ENCODE assay signal across 28 cellular contexts in the genomic region with DNA sequence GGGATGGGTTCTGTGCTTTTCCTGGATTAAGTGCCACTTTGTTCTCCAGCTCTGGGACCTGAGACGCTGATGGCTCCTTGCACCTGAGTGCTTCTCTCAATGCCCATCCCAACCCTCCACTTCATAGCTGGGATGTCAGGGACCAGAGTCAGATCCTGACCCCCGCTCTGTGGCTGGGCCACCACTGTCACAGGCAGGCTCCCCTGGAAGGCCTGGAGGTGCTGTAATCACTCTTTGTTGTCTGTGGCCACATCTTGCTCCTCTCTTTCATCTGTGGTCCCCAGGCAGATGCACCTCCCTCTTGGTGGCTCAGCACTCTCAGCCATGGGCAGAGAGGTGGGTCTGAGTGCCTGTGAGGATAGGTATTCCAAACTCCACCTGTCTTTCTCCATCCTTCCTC.
"Had no signal": no experiment of that assay in that cellular context is flagged by ENCODE, and none has a peak within 500 bp of the region (broad histone marks: within the 10 kb centered on the region; RNA-seq: fewer than 3 reads in every experiment).

No MANE protein-coding gene starts in this region.

- H3K27me3 Mint-ChIP-seq: activated CD8-positive, alpha-beta T cell treated with anti-CD3 and anti-CD28 coated beads for 36 hours; activated naive CD8-positive, alpha-beta T cell treated with anti-CD3 and anti-CD28 coated beads, Interleukin-2, amount 50 U/mL, for 24 hours had no signal

- H3K27ac Mint-ChIP-seq: activated CD8-positive, alpha-beta T cell treated with anti-CD3 and anti-CD28 coated beads for 36 hours; activated naive CD8-positive, alpha-beta T cell; activated naive CD8-positive, alpha-beta T cell treated with anti-CD3 and anti-CD28 coated beads, Interleukin-2, amount 50 U/mL, for 24 hours; activated T-helper 17 cell treated with anti-CD3 and anti-CD28 coated beads, Interleukin-2, amount 50 U/mL, for 72 hours; effector memory CD8-positive, alpha-beta T cell had no signal

- H3K4me1 ChIP-seq: adrenal gland, body of pancreas, esophagus muscularis mucosa, gastroesophageal sphincter had no signal

- DNase-seq: activated CD4-positive, alpha-beta T cell treated with anti-CD3 and anti-CD28 coated beads for 48 hours; activated CD4-positive, alpha-beta T cell treated with anti-CD3 and anti-CD28 coated beads, Interleukin-2, amount 50 U/mL, for 1 hour; activated CD4-positive, alpha-beta T cell treated with anti-CD3 and anti-CD28 coated beads, Interleukin-2, amount 50 U/mL, for 48 hours; activated CD4-positive, CD25-positive, alpha-beta regulatory T cell; activated CD8-positive, alpha-beta memory T cell treated with anti-CD3 and anti-CD28 coated beads for 24 hours; activated CD8-positive, alpha-beta T cell treated with anti-CD3 and anti-CD28 coated beads for 36 hours; activated gamma-delta T cell; activated naive CD4-positive, alpha-beta T cell; activated naive CD4-positive, alpha-beta T cell treated with anti-CD3 and anti-CD28 coated beads, Interleukin-2, amount 50 U/mL, for 16 hours; activated naive CD8-positive, alpha-beta T cell treated with anti-CD3 and anti-CD28 coated beads, Interleukin-2, amount 50 U/mL, for 24 hours; activated T-cell treated with anti-CD3 and anti-CD28 coated beads, Interleukin-2, amount 50 U/mL, for 4 hours; adrenal gland; amygdala; aorta; body of pancreas; caudate nucleus; cortex of kidney; dermis blood vessel endothelial cell; effector CD4-positive, alpha-beta T cell; effector memory CD8-positive, alpha-beta T cell; erythroblast; foreskin melanocyte; T-helper 2 cell had no signal

- H3K9me3 ChIP-seq: adrenal gland, body of pancreas, esophagus muscularis mucosa, gastroesophageal sphincter had no signal

- H3K36me3 Mint-ChIP-seq: activated naive CD8-positive, alpha-beta T cell had no signal

- H3K4me3 ChIP-seq: adrenal gland, body of pancreas, esophagus muscularis mucosa, gastroesophageal sphincter had no signal

- H3K9me3 Mint-ChIP-seq: activated CD8-positive, alpha-beta T cell treated with anti-CD3 and anti-CD28 coated beads for 36 hours; activated naive CD8-positive, alpha-beta T cell treated with anti-CD3 and anti-CD28 coated beads, Interleukin-2, amount 50 U/mL, for 24 hours; activated T-cell treated with anti-CD3 and anti-CD28 coated beads, Interleukin-2, amount 50 U/mL, for 4 hours; activated T-helper 17 cell treated with anti-CD3 and anti-CD28 coated beads, Interleukin-2, amount 50 U/mL, for 72 hours; effector memory CD8-positive, alpha-beta T cell had no signal

- H3K4me1 Mint-ChIP-seq: activated naive CD8-positive, alpha-beta T cell treated with anti-CD3 and anti-CD28 coated beads, Interleukin-2, amount 50 U/mL, for 24 hours; activated T-helper 17 cell treated with anti-CD3 and anti-CD28 coated beads, Interleukin-2, amount 50 U/mL, for 72 hours had no signal

- H3K36me3 ChIP-seq: adrenal gland, esophagus muscularis mucosa, gastroesophageal sphincter had no signal

- FAIRE-seq: colon had no signal

- H3K4me3 Mint-ChIP-seq: activated CD8-positive, alpha-beta T cell treated with anti-CD3 and anti-CD28 coated beads for 36 hours; activated naive CD8-positive, alpha-beta T cell; activated naive CD8-positive, alpha-beta T cell treated with anti-CD3 and anti-CD28 coated beads, Interleukin-2, amount 50 U/mL, for 24 hours; activated T-cell treated with anti-CD3 and anti-CD28 coated beads, Interleukin-2, amount 50 U/mL, for 4 hours; activated T-helper 17 cell treated with anti-CD3 and anti-CD28 coated beads, Interleukin-2, amount 50 U/mL, for 72 hours; effector memory CD8-positive, alpha-beta T cell had no signal

- H3K27ac ChIP-seq: adrenal gland, body of pancreas, esophagus muscularis mucosa, gastroesophageal sphincter had no signal

- H3K27me3 ChIP-seq: body of pancreas, esophagus muscularis mucosa had no signal
